Comparison of ENCODE assay signal across 18 cellular contexts in the genomic region with DNA sequence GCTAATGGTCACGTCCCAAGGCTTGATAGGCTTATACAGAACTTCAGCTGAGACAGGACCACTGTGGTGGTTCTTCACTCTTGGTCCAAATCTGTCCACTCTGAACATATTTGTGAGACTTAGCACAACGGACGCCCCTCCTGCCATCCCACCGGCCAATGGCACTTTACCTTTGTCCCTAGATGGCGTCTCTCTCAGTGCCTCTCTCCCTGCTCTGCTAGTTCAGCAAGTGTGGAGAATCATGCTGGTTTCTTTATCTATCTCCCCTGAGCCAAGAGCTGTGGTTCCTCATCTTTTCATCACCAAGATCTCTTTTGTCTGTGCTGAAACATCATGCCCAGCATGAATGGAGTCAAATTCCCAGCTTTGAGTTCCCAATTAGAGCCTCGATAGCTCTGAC.
"Had no signal": no experiment of that assay in that cellular context is flagged by ENCODE, and none has a peak within 500 bp of the region (broad histone marks: within the 10 kb centered on the region; RNA-seq: fewer than 3 reads in every experiment).

No MANE protein-coding gene starts in this region.

- H3K9me3 Mint-ChIP-seq: activated B cell treated with CpG ODN at 0.5 μM for 24 hours; activated naive CD4-positive, alpha-beta T cell treated with anti-CD3 and anti-CD28 coated beads, Interleukin-2, amount 50 U/mL, for 24 hours; brain; mesothelial cell of epicardium; naive thymus-derived CD8-positive, alpha-beta T cell had no signal

- H3K27ac ChIP-seq: foreskin keratinocyte, left lung, prostate gland, transverse colon had no signal

- H3K27me3 ChIP-seq: foreskin keratinocyte, transverse colon had no signal

- H3K4me3 Mint-ChIP-seq: activated B cell treated with CpG ODN at 0.5 μM for 24 hours; activated CD4-positive, alpha-beta T cell treated with anti-CD3 and anti-CD28 coated beads for 36 hours; activated naive CD4-positive, alpha-beta T cell treated with anti-CD3 and anti-CD28 coated beads, Interleukin-2, amount 50 U/mL, for 24 hours; brain; mesothelial cell of epicardium had no signal

- H3K4me1 ChIP-seq: foreskin keratinocyte, left lung, prostate gland, transverse colon had no signal

- H3K9me3 ChIP-seq: left lung, prostate gland, transverse colon had no signal

- DNase-seq: activated B cell treated with CpG ODN at 0.5 μM for 24 hours; activated CD4-positive, alpha-beta T cell treated with anti-CD3 and anti-CD28 coated beads, Interleukin-2, amount 50 U/mL, for 4 hours; activated CD8-positive, alpha-beta memory T cell treated with anti-CD3 and anti-CD28 coated beads for 24 hours; aorta; dermis blood vessel endothelial cell; effector CD8-positive, alpha-beta T cell; foreskin keratinocyte; kidney glomerular epithelial cell; left lung; stimulated activated CD4-positive, alpha-beta T cell treated with anti-CD3 and anti-CD28 coated beads, Interleukin-4, amount 100 ng/mL, for 24 hours; T-helper 9 cell; transverse colon had no signal

- H3K36me3 Mint-ChIP-seq: activated naive CD4-positive, alpha-beta T cell treated with anti-CD3 and anti-CD28 coated beads, Interleukin-2, amount 50 U/mL, for 24 hours; brain; mesothelial cell of epicardium; naive thymus-derived CD8-positive, alpha-beta T cell had no signal

- H3K4me3 ChIP-seq: left lung, prostate gland, transverse colon had no signal

- H3K36me3 ChIP-seq: left lung, prostate gland, transverse colon had no signal

- H3K27me3 Mint-ChIP-seq: activated CD4-positive, alpha-beta T cell treated with anti-CD3 and anti-CD28 coated beads for 36 hours had no signal

- H3K27ac Mint-ChIP-seq: activated B cell treated with CpG ODN at 0.5 μM for 24 hours; activated CD4-positive, alpha-beta T cell treated with anti-CD3 and anti-CD28 coated beads for 36 hours; activated naive CD4-positive, alpha-beta T cell treated with anti-CD3 and anti-CD28 coated beads, Interleukin-2, amount 50 U/mL, for 24 hours; brain; mesothelial cell of epicardium had no signal

- ATAC-seq: foreskin keratinocyte had no signal

- H3K4me1 Mint-ChIP-seq: activated B cell treated with CpG ODN at 0.5 μM for 24 hours, brain, mesothelial cell of epicardium had no signal
